Comparison of ENCODE assay signal across 8 cellular contexts in the genomic region with DNA sequence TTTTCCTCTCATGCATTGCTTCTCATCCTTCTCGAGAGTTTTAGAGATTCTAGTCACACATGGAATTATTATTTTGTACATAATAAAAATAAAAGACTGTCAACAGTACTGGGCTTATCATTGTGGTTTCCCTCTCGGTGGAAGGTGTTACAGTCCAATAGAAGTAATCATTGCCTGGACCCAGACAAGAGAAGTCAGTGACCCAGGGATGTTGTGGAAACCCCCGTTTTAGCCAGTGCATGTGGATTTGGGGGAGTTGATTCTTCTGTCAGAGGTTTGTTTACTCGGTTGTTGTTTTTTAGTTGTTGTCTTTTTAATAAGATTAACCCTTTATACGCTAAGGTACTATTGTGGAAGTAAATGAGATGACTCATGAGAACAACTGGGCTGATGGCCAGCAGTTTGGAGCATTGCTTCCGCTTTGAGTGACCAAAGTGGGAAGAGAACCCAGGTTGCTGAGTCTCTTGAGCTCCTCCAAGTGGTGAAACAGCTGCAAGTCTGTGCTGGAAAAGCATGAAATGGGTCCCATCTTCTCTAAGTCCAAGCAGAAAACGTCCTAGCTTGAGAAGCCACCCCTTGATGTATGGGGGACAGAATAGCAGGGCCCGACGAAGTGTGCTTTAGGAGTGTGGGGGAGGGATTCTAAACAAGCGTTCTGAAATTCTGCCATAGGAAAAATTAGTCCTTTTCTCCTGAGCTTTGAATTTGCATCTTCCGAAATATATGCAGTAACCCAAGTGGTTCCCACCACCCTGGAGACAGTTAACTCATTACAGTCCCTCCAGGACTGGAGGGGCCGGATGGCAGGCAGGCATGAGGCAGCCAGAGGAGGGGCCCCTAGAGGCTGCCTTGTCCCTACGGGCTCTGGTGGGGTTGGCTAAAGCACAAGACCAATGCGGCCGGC.
DNase-seq lines count a peak whose midpoint lies in the region; ATAC-seq and TF ChIP-seq lines count a peak whose summit lies in the region.

No MANE protein-coding gene starts in this region.

- DNase-seq in ELR (ENCODE audit: low read depth) (peak; percentile 77), M059J (ENCODE audit: low read depth) (peak; percentile 91), WERI-Rb-1 (peak; percentile 28), iPS-NIHi7 (ENCODE audit: extremely low spot score) (peak; percentile 66), NCI-H2171 (lab: John Stamatoyannopoulos, UW) (no peak)
- DNase-seq in stimulated activated CD4-positive, alpha-beta T cell treated with anti-CD3 and anti-CD28 coated beads, Interleukin-2, amount 100 ng/mL, for 24 hours, result no peak

- peaks cover 84% of the 10 kb centered on the region for H3K27me3 ChIP-seq in WERI-Rb-1 (ENCODE audit: insufficient read depth, low read depth, severe bottlenecking)

- ATAC-seq in HG03439 (IDR thresholded peaks at IDR 0.05; ENCODE audit: unreplicated experiment) (no peak), HG02763 (IDR thresholded peaks at IDR 0.05; ENCODE audit: unreplicated experiment) (no peak)

- no peak overlapping the region for H3K27ac ChIP-seq in WERI-Rb-1

- TF ChIP-seq CTCF in WERI-Rb-1 (IDR thresholded peaks at IDR 0.05; ENCODE audit: low read depth, low read length), result peak; percentile 70

- no peaks in the 10 kb centered on the region for H3K9me3 ChIP-seq in WERI-Rb-1 (ENCODE audit: severe bottlenecking)

- no peak overlapping the region for H3K4me3 ChIP-seq in WERI-Rb-1 (ENCODE audit: low read depth, low read length)

- no peaks in the 10 kb centered on the region for H3K36me3 ChIP-seq in WERI-Rb-1

Comparison
In these comparisons a context has a peak if more than half of its experiments do, and no peak if none do; other contexts are left out.
1. DNase-seq: peak in ELR (single experiment), M059J (single experiment), WERI-Rb-1 (single experiment) and iPS-NIHi7 (single experiment); none in stimulated activated CD4-positive, alpha-beta T cell treated with anti-CD3 and anti-CD28 coated beads, Interleukin-2, amount 100 ng/mL, for 24 hours (0 of 2) and NCI-H2171 (single experiment).